Comparison of ENCODE assay signal across 13 cellular contexts in the genomic region with DNA sequence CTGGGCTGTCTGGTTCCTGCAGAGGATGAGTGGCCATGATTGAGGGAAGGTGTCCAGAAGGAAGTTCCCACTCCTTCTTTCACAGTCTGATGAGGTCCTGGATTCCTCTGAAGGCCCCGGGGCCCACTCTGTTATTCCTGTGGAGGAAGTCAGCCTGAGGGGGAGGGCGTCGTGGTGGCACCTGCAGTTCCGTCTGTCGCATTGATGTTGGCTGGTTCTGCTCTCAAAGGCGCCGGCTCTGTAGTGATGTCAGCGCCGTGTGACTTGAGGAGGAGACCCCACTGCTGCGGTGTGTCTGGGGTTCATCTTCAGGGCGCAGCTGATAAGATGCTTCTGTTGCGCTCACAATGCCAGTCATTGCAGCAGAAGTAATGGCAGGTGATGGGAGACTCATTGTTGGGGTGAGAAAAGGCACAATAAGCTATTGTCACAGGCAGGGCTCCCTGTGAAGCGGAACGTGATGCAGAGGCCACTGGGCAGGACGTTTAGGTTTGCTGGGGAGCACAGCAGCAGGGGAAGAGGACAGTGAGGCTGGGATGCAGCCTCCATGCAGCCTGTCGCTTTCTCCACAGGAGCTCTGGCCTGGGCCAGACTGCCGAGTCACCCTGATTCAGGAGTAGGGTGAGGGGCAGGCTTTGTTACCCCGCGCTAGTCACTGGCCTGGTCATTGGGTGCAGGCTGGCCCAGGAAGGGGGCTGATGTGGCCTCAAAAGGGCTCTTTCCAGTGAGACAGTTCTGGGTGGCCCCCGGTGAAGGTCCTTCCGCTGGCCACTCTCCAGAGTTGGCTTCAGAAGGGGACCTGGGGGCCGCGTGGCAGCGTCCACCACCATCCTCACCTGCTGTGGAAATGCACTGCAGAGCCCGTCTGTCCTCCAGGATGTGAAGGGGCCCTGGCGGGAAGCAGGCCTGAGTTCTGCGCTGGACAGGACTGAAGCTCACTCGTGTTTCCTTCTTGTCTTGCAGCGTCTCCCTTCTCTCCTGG. TPM values are rescaled to one million over a fixed set of nuclear protein-coding genes. Genes with fewer than 3 reads are reported as not detected.
DNase-seq lines count a peak whose midpoint lies in the region; ATAC-seq, FAIRE-seq and TF ChIP-seq lines count a peak whose summit lies in the region.
"Had no signal": no experiment of that assay in that cellular context is flagged by ENCODE, and none has a peak within 500 bp of the region (broad histone marks: within the 10 kb centered on the region; RNA-seq: fewer than 3 reads in every experiment).

No MANE protein-coding gene starts in this region.

- no peak overlapping the region for H3K4me2 ChIP-seq in SK-N-SH

- TF ChIP-seq CTCF in Panc1 (IDR thresholded peaks at IDR 0.05) (no peak), kidney (IDR thresholded peaks at IDR 0.05; ENCODE audit: borderline replicate concordance, extremely low read depth, insufficient read depth) (no peak), stomach (IDR thresholded peaks at IDR 0.05) (no peak), SK-N-SH (IDR thresholded peaks at IDR 0.05) (no peak), tibial nerve (IDR thresholded peaks at IDR 0.05) (no peak)

- BruUV-seq in Panc1 (replicated peaks; lab: Mats Ljungman, UMichigan): no TSS peak

- no peaks in the 10 kb centered on the region for H3K9me2 ChIP-seq in SK-N-SH

- no peak for FAIRE-seq in kidney (lab: Jason Lieb, UNC)

- TF ChIP-seq EP300 in stomach (IDR thresholded peaks at IDR 0.05) (no peak), SK-N-SH (IDR thresholded peaks at IDR 0.05; ENCODE audit: borderline replicate concordance in 1 of 2, low read depth in 1 of 2, low read length in 1 of 2) (no peak), tibial nerve (IDR thresholded peaks at IDR 0.05) (no peak)

- DNase-seq in HK-2 (ENCODE audit: unreplicated experiment) (peak; percentile 37), Panc1 (ENCODE audit: low read depth, low spot score) (no peak), kidney (peak; percentile 60), stomach (no peak), NCI-H82 treated with DMSO at 0.1 percent for 48 hours (lab: John Stamatoyannopoulos, UW; ENCODE audit: unreplicated experiment) (no peak), SK-N-SH (no peak), tibial nerve (ENCODE audit: low spot score in 2 of 2) (no peak)
- DNase-seq: activated CD4-positive, alpha-beta memory T cell treated with anti-CD3 and anti-CD28 coated beads for 36 hours; activated effector memory CD4-positive, alpha-beta T cell treated with Interleukin-2 at 50 U/mL for 16 hours; brain microvascular endothelial cell; PC-3 had no signal

- H2AFZ ChIP-seq in SK-N-SH (ENCODE audit: low read depth): no peak overlapping the region

- WGBS in stomach, 5 donors: 77 to 83% (median 79%) methylated on average over 20 to 29 of the region's 29 CpGs
- 85% methylated on average over 14 of the region's 29 CpGs for WGBS in SK-N-SH (ENCODE audit: low lambda C conversion rate)
- WGBS in tibial nerve, 2 donors: 88 to 90% methylated on average over 19 to 29 of the region's 29 CpGs

- no peaks in the 10 kb centered on the region for H3K27me3 ChIP-seq in Panc1 (ENCODE audit: control insufficient read depth, insufficient read depth, low read length)
- H3K27me3 ChIP-seq in stomach: no peaks in the 10 kb centered on the region
- no peaks in the 10 kb centered on the region for H3K27me3 ChIP-seq in SK-N-SH (ENCODE audit: insufficient read depth)
- H3K27me3 ChIP-seq in tibial nerve: no peaks in the 10 kb centered on the region
- H3K27me3 ChIP-seq: brain microvascular endothelial cell had no signal

- H3K27ac ChIP-seq in Panc1 (ENCODE audit: low read length) (peak overlapping the region; percentile 44), kidney (ENCODE audit: low read depth in 2 of 2, low read length in 2 of 2) (peak overlapping the region in 1 of 2 donors; percentile 34), stomach (peak overlapping the region in 4 of 5 donors; percentile 82 to 90 (median 85)), SK-N-SH (ENCODE audit: low read depth in 2 of 2, low read length in 1 of 2) (no peak overlapping the region; a peak in 1 of 4 replicates), tibial nerve (no peak overlapping the region)
- H3K27ac ChIP-seq: brain microvascular endothelial cell had no signal

- H3K79me2 ChIP-seq in SK-N-SH (ENCODE audit: insufficient read depth): peaks cover 99% of the 10 kb centered on the region

- TF ChIP-seq POLR2A in stomach (IDR thresholded peaks at IDR 0.05) (no peak), tibial nerve (IDR thresholded peaks at IDR 0.05) (no peak)

- H3K36me3 ChIP-seq in Panc1 (ENCODE audit: control insufficient read depth, insufficient read depth, low read length) (peaks cover 2% of the 10 kb centered on the region), kidney (ENCODE audit: control insufficient read depth in 1 of 2, insufficient read depth in 2 of 2, low read length in 2 of 2) (peaks cover 0 to 3% of the 10 kb centered on the region in 2 donors), stomach (peaks cover 0 to 21% (median 9%) of the 10 kb centered on the region in 4 donors), SK-N-SH (replicated peaks in 1 of 2; ENCODE audit: control insufficient read depth in 1 of 2, insufficient read depth in 2 of 2, low read length in 1 of 2) (peaks cover 0 to 22% of the 10 kb centered on the region in 2 experiments), tibial nerve (peaks cover 0 to 16% (median 0%) of the 10 kb centered on the region in 3 donors)

- CTCF ChIA-PET in Panc1 (lab: Charles Lee): no interaction called here
- CTCF ChIA-PET in SK-N-SH (lab: Yijun Ruan, JAX): no interaction called here

- in situ Hi-C loops in Panc1 (cut with HindIII; ENCODE audit: low pct_unique_long_range_greater_than_20kb, low sequenced_read_pairs): no loop called here

- POLR2A ChIA-PET in Panc1 (lab: Charles Lee) (no interaction called here), SK-N-SH (lab: Yijun Ruan, JAX) (no interaction called here)

- H3F3A ChIP-seq in SK-N-SH (replicated peaks; ENCODE audit: insufficient read depth): peaks cover 6% of the 10 kb centered on the region

- H3K4me1 ChIP-seq in Panc1 (ENCODE audit: control insufficient read depth, insufficient read depth, low read length) (peaks cover 77% of the 10 kb centered on the region), kidney (ENCODE audit: control insufficient read depth in 1 of 2, insufficient read depth in 1 of 2, low read depth in 1 of 2, low read length in 2 of 2) (peaks cover 11 to 12% of the 10 kb centered on the region in 2 donors), stomach (peaks cover 36 to 88% (median 85%) of the 10 kb centered on the region in 4 donors), SK-N-SH (ENCODE audit: control insufficient read depth in 1 of 2, insufficient read depth in 2 of 2, low read depth in 1 of 2, low read length in 1 of 2) (peaks cover 13 to 39% of the 10 kb centered on the region in 2 experiments), tibial nerve (peaks cover 0 to 57% (median 9%) of the 10 kb centered on the region in 4 donors)

- ATAC-seq in Panc1: no peak
- no peak for ATAC-seq in GM21528 (IDR thresholded peaks at IDR 0.05; ENCODE audit: low FRiP score, unreplicated experiment)
- ATAC-seq: PC-3 had no signal

- H3K9me3 ChIP-seq in Panc1 (ENCODE audit: control insufficient read depth, insufficient read depth, low read depth, low read length): no peaks in the 10 kb centered on the region
- no peaks in the 10 kb centered on the region for H3K9me3 ChIP-seq in kidney (ENCODE audit: control insufficient read depth in 1 of 2, low read length in 2 of 2)
- H3K9me3 ChIP-seq in stomach: no peaks in the 10 kb centered on the region
- no peaks in the 10 kb centered on the region for H3K9me3 ChIP-seq in SK-N-SH
- no peaks in the 10 kb centered on the region for H3K9me3 ChIP-seq in tibial nerve

- TF ChIP-seq RAD21 in SK-N-SH (IDR thresholded peaks at IDR 0.05; ENCODE audit: low read length): no peak

- no peak overlapping the region for H3K9ac ChIP-seq in kidney (ENCODE audit: low read length in 2 of 2)
- no peak overlapping the region for H3K9ac ChIP-seq in SK-N-SH

- H4K20me1 ChIP-seq in SK-N-SH (ENCODE audit: insufficient read depth): no peaks in the 10 kb centered on the region

- no peak overlapping the region for H3K4me3 ChIP-seq in Panc1 (ENCODE audit: low read depth in 2 of 2, low read length in 2 of 2)
- no peak overlapping the region for H3K4me3 ChIP-seq in kidney (ENCODE audit: low read length in 2 of 2)
- no peak overlapping the region for H3K4me3 ChIP-seq in stomach
- no peak overlapping the region for H3K4me3 ChIP-seq in SK-N-SH (ENCODE audit: low read depth in 2 of 2, low read length in 1 of 2)
- no peak overlapping the region for H3K4me3 ChIP-seq in tibial nerve

- intact Hi-C loops in Panc1 (cut with micrococcal nuclease; ENCODE audit: unreplicated experiment): no loop called here
- intact Hi-C loops in kidney (cut with DNase I): no loop called here
- intact Hi-C loops in stomach (cut with DNase I; ENCODE audit: low total_unique reads): no loop called here

RNA-seq across cellular contexts. Expression of a gene that starts 42.8 kb away (rescaled TPM):
- 133 TPM for total RNA-seq in Panc1 (2021; ENCODE audit: unreplicated experiment)
- polyA plus RNA-seq in Panc1 (2012; ENCODE audit: insufficient read length): 102 TPM
- total RNA-seq in kidney: 52.9 TPM
- 20.0 TPM for polyA plus RNA-seq in kidney (ENCODE audit: insufficient read depth, low read depth, low replicate concordance)
- total RNA-seq in stomach: 10 to 100 TPM; 12.8 to 54.0 (median 41.5) TPM
- 10 to 100 TPM; 10.2 to 20.0 (median 17.6) TPM for polyA plus RNA-seq in stomach
- 27.7 and 32.9 TPM in 2 replicates for polyA plus RNA-seq in SK-N-SH (2012; rRNA removed)
- 23.7 and 27.9 TPM in 2 replicates for polyA plus RNA-seq in SK-N-SH (2012; cell fraction: cytosol; rRNA removed)
- polyA plus RNA-seq in SK-N-SH (2012; cell fraction: nucleus; rRNA removed): 28.8 and 35.9 TPM in 2 replicates
- total RNA-seq in tibial nerve: 10 to 100 TPM; 19.2 to 31.8 (median 24.3) TPM
- total RNA-seq: T-helper 2 cell treated with Interferon-gamma antibody and Interleukin-4, amounts not matched to agents 100 ng/mL and 5 ng/mL, for 36 hours had no signal

Comparison
In these comparisons a context has a peak if more than half of its experiments do, and no peak if none do; other contexts are left out.
1. DNase-seq: peak in HK-2 (single experiment) and kidney (single experiment); none in Panc1 (single experiment), stomach (single experiment), NCI-H82 treated with DMSO at 0.1 percent for 48 hours (single experiment), SK-N-SH (single experiment) and tibial nerve (0 of 2).
2. H3K27ac ChIP-seq: peak in Panc1 (single experiment) and stomach (4 of 5); none in SK-N-SH (0 of 2) and tibial nerve (0 of 4).